9 cellular contexts compared by ENCODE assay signal in the genomic region with DNA sequence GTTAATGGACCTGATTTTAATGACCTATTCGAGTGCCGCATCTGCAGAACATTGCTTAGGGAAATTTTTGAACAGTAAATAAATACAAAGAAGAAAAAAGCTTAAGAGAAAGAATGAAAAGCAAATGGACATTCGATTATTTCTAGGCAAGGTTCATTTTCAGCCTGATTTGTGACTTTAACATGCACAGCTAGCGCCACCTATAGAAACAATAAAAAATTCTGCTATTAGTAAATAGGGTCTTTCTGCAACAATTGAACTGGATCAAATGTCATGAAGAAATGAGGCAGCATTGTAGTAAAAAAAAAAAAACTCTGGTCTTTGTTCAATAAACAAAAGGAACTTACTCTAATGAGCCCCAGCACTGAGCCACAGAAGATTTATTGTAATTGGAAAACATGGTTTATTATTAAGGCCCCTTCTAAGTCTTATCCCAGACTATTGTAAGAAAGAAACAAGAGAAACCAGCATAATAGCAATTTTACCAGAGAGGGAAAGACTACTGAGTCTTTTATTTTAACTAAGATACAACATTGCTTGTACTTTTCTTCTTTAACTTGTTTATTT. TPM values are rescaled to one million over a fixed set of nuclear protein-coding genes. Genes with fewer than 3 reads are reported as not detected.
DNase-seq lines count a peak whose midpoint lies in the region; ATAC-seq and TF ChIP-seq lines count a peak whose summit lies in the region.
"Had no signal": no experiment of that assay in that cellular context is flagged by ENCODE, and none has a peak within 500 bp of the region (broad histone marks: within the 10 kb centered on the region; RNA-seq: fewer than 3 reads in every experiment).

No MANE protein-coding gene starts in this region.

- in situ Hi-C loops in G401 (cut with HindIII; ENCODE audit: low sequenced_read_pairs) = no loop called here

- H3K36me3 ChIP-seq in body of pancreas (replicated peaks in 1 of 2; ENCODE audit: insufficient read depth in 1 of 2, low read depth in 2 of 2) (no peaks in the 10 kb centered on the region), ovary (no peaks in the 10 kb centered on the region)

- H3K27me3 ChIP-seq in body of pancreas (no peaks in the 10 kb centered on the region), ovary (no peaks in the 10 kb centered on the region)

- peak in 4 of 7 experiments; percentile 18 to 33 (median 26) for TF ChIP-seq CTCF in body of pancreas (IDR thresholded peaks at IDR 0.05)
- TF ChIP-seq CTCF in nephron (IDR thresholded peaks at IDR 0.05; ENCODE audit: unreplicated experiment in 3 of 3) = peak; percentile 60 to 68 (median 64)
- no peak for TF ChIP-seq CTCF in ovary (IDR thresholded peaks at IDR 0.05)

- peaks cover 15% of the 10 kb centered on the region for H3K4me1 Mint-ChIP-seq in nephron
- H3K4me1 Mint-ChIP-seq: activated CD4-positive, alpha-beta T cell treated with anti-CD3 and anti-CD28 coated beads for 36 hours had no signal

- no peak for ATAC-seq in body of pancreas
- no peak for ATAC-seq in GM18909 (IDR thresholded peaks at IDR 0.05; ENCODE audit: poor library complexity, unreplicated experiment)
- ATAC-seq in HG03565 (IDR thresholded peaks at IDR 0.05; ENCODE audit: unreplicated experiment) = no peak
- ATAC-seq: activated CD4-positive, alpha-beta T cell treated with anti-CD3 and anti-CD28 coated beads for 36 hours had no signal

- TF ChIP-seq EP300 in ovary (IDR thresholded peaks at IDR 0.05) = no peak

- no peaks in the 10 kb centered on the region for H3K4me1 ChIP-seq in body of pancreas
- H3K4me1 ChIP-seq in ovary (ENCODE audit: insufficient read depth) = no peaks in the 10 kb centered on the region

- no peaks in the 10 kb centered on the region for H3K36me3 Mint-ChIP-seq in nephron (ENCODE audit: low read depth)

- H3K27me3 Mint-ChIP-seq in nephron (ENCODE audit: low read depth) = no peaks in the 10 kb centered on the region

- H3K9me3 ChIP-seq in body of pancreas (no peaks in the 10 kb centered on the region), ovary (no peaks in the 10 kb centered on the region)

- intact Hi-C loops in body of pancreas (cut with DNase I) (no loop called here), ovary (cut with DNase I) (no loop called here)

- H3K4me3 Mint-ChIP-seq in nephron = no peak overlapping the region
- H3K4me3 Mint-ChIP-seq: activated CD4-positive, alpha-beta T cell treated with anti-CD3 and anti-CD28 coated beads for 36 hours had no signal

- WGBS in body of pancreas, 2 donors = 22 to 26% methylated on average over 4 of the region's 4 CpGs
- WGBS in ovary, 3 donors = 9 to 28% (median 12%) methylated on average over 4 of the region's 4 CpGs

- peak overlapping the region in 1 of 3 experiments; percentile 57 for H3K27ac Mint-ChIP-seq in nephron
- H3K27ac Mint-ChIP-seq: activated CD4-positive, alpha-beta T cell treated with anti-CD3 and anti-CD28 coated beads for 36 hours had no signal

- H3K4me3 ChIP-seq in body of pancreas (no peak overlapping the region), ovary (no peak overlapping the region)

- TF ChIP-seq POLR2A in body of pancreas (IDR thresholded peaks at IDR 0.05) = no peak
- TF ChIP-seq POLR2A in ovary (IDR thresholded peaks at IDR 0.05) = no peak

- peak; percentile 3 for DNase-seq in G401 (ENCODE audit: low spot score)
- peak; percentile 11 for DNase-seq in LoVo (ENCODE audit: low spot score)
- no peak for DNase-seq in body of pancreas
- DNase-seq in activated CD8-positive, alpha-beta memory T cell treated with anti-CD3 and anti-CD28 coated beads, Interleukin-2, amount 50 U/mL, for 48 hours = no peak
- no peak for DNase-seq in ovary
- DNase-seq: activated CD4-positive, alpha-beta T cell treated with anti-CD3 and anti-CD28 coated beads for 36 hours had no signal

- no peaks in the 10 kb centered on the region for H3K9me3 Mint-ChIP-seq in nephron

- H3K27ac ChIP-seq in body of pancreas = no peak overlapping the region
- H3K27ac ChIP-seq in ovary = no peak overlapping the region

RNA-seq across cellular contexts. Expression of a gene that starts 41.4 kb away (rescaled TPM):
- total RNA-seq in G401 (2014; rRNA removed; shearing (Covaris generic)) = 165 and 197 TPM in 2 replicates
- total RNA-seq in body of pancreas = 10 to 100 TPM; 52.1 to 55.5 TPM
- 100 to 1,000 TPM in 3 of 7 donors, 10 to 100 TPM in 4; 82.5 to 101 (median 95.6) TPM for total RNA-seq in ovary
- 100 to 1,000 TPM; 101 to 190 TPM for polyA plus RNA-seq in ovary

Comparison
In these comparisons a context has a peak if more than half of its experiments do, and no peak if none do; other contexts are left out.
1. DNase-seq: peak in G401 (single experiment) and LoVo (single experiment); none in body of pancreas (0 of 4), activated CD8-positive, alpha-beta memory T cell treated with anti-CD3 and anti-CD28 coated beads, Interleukin-2, amount 50 U/mL, for 48 hours (single experiment) and ovary (0 of 5).
2. CTCF ChIP-seq: peak in body of pancreas (4 of 7) and nephron (3 of 3); none in ovary (0 of 3).